ENCODE assay signal across 39 cellular contexts in genomic region chr4:17778431-17778830, GRCh38. TPM values are rescaled to one million over a fixed set of nuclear protein-coding genes. Genes with fewer than 3 reads are reported as not detected.
"Had no signal": no experiment of that assay in that cellular context is flagged by ENCODE, and none has a peak within 500 bp of the region (broad histone marks: within the 10 kb centered on the region; RNA-seq: fewer than 3 reads in every experiment).

No MANE protein-coding gene starts in this region.

- H3K4me1 Mint-ChIP-seq: central memory CD8-positive, alpha-beta T cell had no signal

- DNase-seq: activated effector memory CD4-positive, alpha-beta T cell treated with anti-CD3 and anti-CD28 coated beads, Interleukin-2, amount 50 U/mL, for 16 hours; activated effector memory CD4-positive, alpha-beta T cell treated with Interleukin-2 at 50 U/mL for 16 hours; activated gamma-delta T cell; activated gamma-delta T cell treated with Interleukin-2 at 50 U/mL for 16 hours; activated naive CD4-positive, alpha-beta T cell; activated naive CD4-positive, alpha-beta T cell treated with anti-CD3 and anti-CD28 coated beads for 36 hours; activated naive CD4-positive, alpha-beta T cell treated with anti-CD3 and anti-CD28 coated beads, Interleukin-2, amount 10 ng/mL, durations not matched to agents 7 days and 5 days; activated naive CD4-positive, alpha-beta T cell treated with anti-CD3 and anti-CD28 coated beads, Interleukin-2, amount 50 U/mL, for 16 hours; activated naive CD4-positive, alpha-beta T cell treated with Interleukin-2 at 50 U/mL for 16 hours; activated naive CD8-positive, alpha-beta T cell treated with anti-CD3 and anti-CD28 coated beads for 36 hours; activated naive CD8-positive, alpha-beta T cell treated with anti-CD3 and anti-CD28 coated beads, Interleukin-2, amount 10 ng/mL, durations not matched to agents 7 days and 5 days; activated naive CD8-positive, alpha-beta T cell treated with anti-CD3 and anti-CD28 coated beads, Interleukin-2, amount 50 U/mL, for 24 hours; activated T-cell treated with anti-CD3 and anti-CD28 coated beads, Interleukin-2, amount 50 U/mL, for 1 hour; activated T-cell treated with anti-CD3 and anti-CD28 coated beads, Interleukin-2, amount 50 U/mL, for 24 hours; activated T-cell treated with anti-CD3 and anti-CD28 coated beads, Interleukin-2, amount 50 U/mL, for 4 hours; activated T-cell treated with anti-CD3 and anti-CD28 coated beads, Interleukin-2, amount 50 U/mL, for 48 hours; activated T-cell treated with anti-CD3 and anti-CD28 coated beads, Interleukin-2, amount 50 U/mL, for 72 hours; adrenal gland; amniotic stem cell; amygdala; anterior cingulate cortex; aorta; body of pancreas; brain microvascular endothelial cell; caudate nucleus; central memory CD4-positive, alpha-beta T cell; cerebellar nuclear complex had no signal

- H3K4me3 ChIP-seq: adrenal gland, ascending aorta, body of pancreas, breast epithelium, cardiac muscle cell had no signal

- H3K36me3 ChIP-seq: adrenal gland, ascending aorta, brain microvascular endothelial cell, breast epithelium, cardiac muscle cell had no signal

- H3K4me3 Mint-ChIP-seq: activated naive CD4-positive, alpha-beta T cell treated with anti-CD3 and anti-CD28 coated beads for 36 hours; activated naive CD4-positive, alpha-beta T cell treated with anti-CD3 and anti-CD28 coated beads, Interleukin-2, amount 10 ng/mL, durations not matched to agents 7 days and 5 days; activated naive CD4-positive, alpha-beta T cell treated with anti-CD3 and anti-CD28 coated beads, Interleukin-2, amount 50 U/mL, for 24 hours; activated naive CD8-positive, alpha-beta T cell; activated naive CD8-positive, alpha-beta T cell treated with anti-CD3 and anti-CD28 coated beads for 36 hours; activated naive CD8-positive, alpha-beta T cell treated with anti-CD3 and anti-CD28 coated beads, Interleukin-2, amount 10 ng/mL, durations not matched to agents 7 days and 5 days; activated naive CD8-positive, alpha-beta T cell treated with anti-CD3 and anti-CD28 coated beads, Interleukin-2, amount 50 U/mL, for 24 hours; activated T-cell treated with anti-CD3 and anti-CD28 coated beads, Interleukin-2, amount 50 U/mL, for 24 hours; activated T-cell treated with anti-CD3 and anti-CD28 coated beads, Interleukin-2, amount 50 U/mL, for 4 hours; activated T-cell treated with anti-CD3 and anti-CD28 coated beads, Interleukin-2, amount 50 U/mL, for 72 hours; activated T-helper 1 cell treated with anti-CD3 and anti-CD28 coated beads, Interleukin-12 subunit alpha, Interleukin-12 subunit beta, Interleukin-2, Interleukin-4 antibody, amounts not matched to agents 30 ng/mL and 10 ng/mL and 1 ng/mL, durations not matched to agents 14 hours and 24 hours and 36 hours; activated T-helper 17 cell treated with anti-CD3 and anti-CD28 coated beads, Interleukin-2, amount 50 U/mL, for 72 hours; central memory CD8-positive, alpha-beta T cell had no signal

- H3K9me3 ChIP-seq: adrenal gland, ascending aorta, body of pancreas, breast epithelium had no signal

- H3K27ac Mint-ChIP-seq: activated naive CD4-positive, alpha-beta T cell treated with anti-CD3 and anti-CD28 coated beads for 36 hours; activated naive CD4-positive, alpha-beta T cell treated with anti-CD3 and anti-CD28 coated beads, Interleukin-2, amount 10 ng/mL, durations not matched to agents 7 days and 5 days; activated naive CD4-positive, alpha-beta T cell treated with anti-CD3 and anti-CD28 coated beads, Interleukin-2, amount 50 U/mL, for 24 hours; activated naive CD4-positive, alpha-beta T cell treated with anti-CD3 and anti-CD28 coated beads, Interleukin-2, amount 50 U/mL, for 72 hours; activated naive CD8-positive, alpha-beta T cell; activated naive CD8-positive, alpha-beta T cell treated with anti-CD3 and anti-CD28 coated beads for 36 hours; activated naive CD8-positive, alpha-beta T cell treated with anti-CD3 and anti-CD28 coated beads, Interleukin-2, amount 10 ng/mL, durations not matched to agents 7 days and 5 days; activated naive CD8-positive, alpha-beta T cell treated with anti-CD3 and anti-CD28 coated beads, Interleukin-2, amount 50 U/mL, for 24 hours; activated T-cell treated with anti-CD3 and anti-CD28 coated beads, Interleukin-2, amount 50 U/mL, for 24 hours; activated T-cell treated with anti-CD3 and anti-CD28 coated beads, Interleukin-2, amount 50 U/mL, for 72 hours; activated T-helper 1 cell treated with anti-CD3 and anti-CD28 coated beads, Interleukin-12 subunit alpha, Interleukin-12 subunit beta, Interleukin-2, Interleukin-4 antibody, amounts not matched to agents 30 ng/mL and 10 ng/mL and 1 ng/mL, durations not matched to agents 14 hours and 24 hours and 36 hours; activated T-helper 17 cell treated with anti-CD3 and anti-CD28 coated beads, Interleukin-2, amount 50 U/mL, for 72 hours; activated T-helper 2 cell treated with anti-CD3 and anti-CD28 coated beads, Interferon-gamma antibody, Interleukin-2, Interleukin-4, amounts not matched to agents 10 μg/mL and 5 μg/mL and 100 μg/mL, durations not matched to agents 14 hours and 24 hours and 36 hours; brain had no signal

- H3K9me3 Mint-ChIP-seq: activated naive CD4-positive, alpha-beta T cell treated with anti-CD3 and anti-CD28 coated beads for 36 hours; activated naive CD4-positive, alpha-beta T cell treated with anti-CD3 and anti-CD28 coated beads, Interleukin-2, amount 10 ng/mL, durations not matched to agents 7 days and 5 days; activated naive CD4-positive, alpha-beta T cell treated with anti-CD3 and anti-CD28 coated beads, Interleukin-2, amount 50 U/mL, for 24 hours; activated naive CD4-positive, alpha-beta T cell treated with anti-CD3 and anti-CD28 coated beads, Interleukin-2, amount 50 U/mL, for 72 hours; activated naive CD8-positive, alpha-beta T cell treated with anti-CD3 and anti-CD28 coated beads for 36 hours; activated naive CD8-positive, alpha-beta T cell treated with anti-CD3 and anti-CD28 coated beads, Interleukin-2, amount 10 ng/mL, durations not matched to agents 7 days and 5 days; activated naive CD8-positive, alpha-beta T cell treated with anti-CD3 and anti-CD28 coated beads, Interleukin-2, amount 50 U/mL, for 24 hours; activated T-cell treated with anti-CD3 and anti-CD28 coated beads, Interleukin-2, amount 50 U/mL, for 24 hours; activated T-cell treated with anti-CD3 and anti-CD28 coated beads, Interleukin-2, amount 50 U/mL, for 4 hours; activated T-cell treated with anti-CD3 and anti-CD28 coated beads, Interleukin-2, amount 50 U/mL, for 72 hours; activated T-helper 1 cell treated with anti-CD3 and anti-CD28 coated beads, Interleukin-12 subunit alpha, Interleukin-12 subunit beta, Interleukin-2, Interleukin-4 antibody, amounts not matched to agents 30 ng/mL and 10 ng/mL and 1 ng/mL, durations not matched to agents 14 hours and 24 hours and 36 hours; activated T-helper 17 cell treated with anti-CD3 and anti-CD28 coated beads, Interleukin-2, amount 50 U/mL, for 72 hours; activated T-helper 2 cell treated with anti-CD3 and anti-CD28 coated beads, Interferon-gamma antibody, Interleukin-2, Interleukin-4, amounts not matched to agents 10 μg/mL and 5 μg/mL and 100 μg/mL, durations not matched to agents 14 hours and 24 hours and 36 hours; central memory CD8-positive, alpha-beta T cell had no signal

- H3K36me3 Mint-ChIP-seq: activated naive CD4-positive, alpha-beta T cell treated with anti-CD3 and anti-CD28 coated beads, Interleukin-2, amount 10 ng/mL, durations not matched to agents 7 days and 5 days; activated naive CD4-positive, alpha-beta T cell treated with anti-CD3 and anti-CD28 coated beads, Interleukin-2, amount 50 U/mL, for 24 hours; activated naive CD8-positive, alpha-beta T cell treated with anti-CD3 and anti-CD28 coated beads, Interleukin-2, amount 10 ng/mL, durations not matched to agents 7 days and 5 days; brain had no signal

- H3K27ac ChIP-seq: adrenal gland, ascending aorta, body of pancreas, brain microvascular endothelial cell, breast epithelium, cardiac muscle cell had no signal

- H3K27me3 ChIP-seq: ascending aorta, body of pancreas had no signal

RNA-seq across cellular contexts. Expression of gene FAM184B, which starts 3.0 kb away (rescaled TPM):
- total RNA-seq: activated naive CD4-positive, alpha-beta T cell treated with anti-CD3 and anti-CD28 coated beads for 36 hours; activated naive CD4-positive, alpha-beta T cell treated with anti-CD3 and anti-CD28 coated beads, Interleukin-2, amount 50 U/mL, for 72 hours; activated naive CD8-positive, alpha-beta T cell treated with anti-CD3 and anti-CD28 coated beads, Interleukin-2, amount 10 ng/mL, durations not matched to agents 7 days and 5 days; activated T-cell treated with anti-CD3 and anti-CD28 coated beads, Interleukin-2, amount 50 U/mL, for 72 hours; activated T-helper 1 cell treated with anti-CD3 and anti-CD28 coated beads, Interleukin-12 subunit alpha, Interleukin-12 subunit beta, Interleukin-2, Interleukin-4 antibody, amounts not matched to agents 30 ng/mL and 10 ng/mL and 1 ng/mL, durations not matched to agents 14 hours and 24 hours and 36 hours; activated T-helper 17 cell treated with anti-CD3 and anti-CD28 coated beads, Interleukin-2, amount 50 U/mL, for 72 hours; activated T-helper 2 cell treated with anti-CD3 and anti-CD28 coated beads, Interferon-gamma antibody, Interleukin-2, Interleukin-4, amounts not matched to agents 10 μg/mL and 5 μg/mL and 100 μg/mL, durations not matched to agents 14 hours and 24 hours and 36 hours; aorta; ascending aorta; body of pancreas; bronchial epithelial cell; cardiac muscle cell had no signal

RNA-seq across cellular contexts. Expression of gene NCAPG, which starts 32.3 kb away (rescaled TPM):
- total RNA-seq: ascending aorta had no signal
